In genomic region chr1:147509786-147510360, GRCh38 we compare ENCODE assay signal across 33 cellular contexts. TPM values are rescaled to one million over a fixed set of nuclear protein-coding genes. Genes with fewer than 3 reads are reported as not detected.
DNase-seq lines count a peak whose midpoint lies in the region; ATAC-seq, FAIRE-seq and TF ChIP-seq lines count a peak whose summit lies in the region.
"Had no signal": no experiment of that assay in that cellular context is flagged by ENCODE, and none has a peak within 500 bp of the region (broad histone marks: within the 10 kb centered on the region; RNA-seq: fewer than 3 reads in every experiment).

No MANE protein-coding gene starts in this region.

- TF ChIP-seq CTCF in cardiac muscle cell (IDR thresholded peaks at IDR 0.05; ENCODE audit: low read depth, low read length): no peak
- no peak for TF ChIP-seq CTCF in omental fat pad (IDR thresholded peaks at IDR 0.05)

- FAIRE-seq in GM12892 (lab: Jason Lieb, UNC): no peak
- FAIRE-seq: GM12878 had no signal

- no peak overlapping the region for H3K4me3 ChIP-seq in cardiac muscle cell
- H3K4me3 ChIP-seq: BLaER1 treated with 17β-estradiol and CSF1 and Interleukin-3, amounts not matched to agents 10 nM and 100 nM; colonic mucosa; GM12878; lung; PC-9; upper lobe of right lung had no signal

- ATAC-seq in SK-N-SH treated with all-trans-retinoic acid at 6 μM for 48 hours (peak; percentile 59), omental fat pad (ENCODE audit: low FRiP score) (peak; percentile 55), GM19328 (IDR thresholded peaks at IDR 0.05; ENCODE audit: unreplicated experiment) (no peak)
- ATAC-seq: activated CD4-positive, CD25-positive, alpha-beta regulatory T cell treated with anti-CD3 and anti-CD28 coated beads, Interleukin-2, amount 50 U/mL, for 24 hours; effector memory CD8-positive, alpha-beta T cell; esophagus mucosa; GM12878; upper lobe of right lung had no signal

- H3K4me1 ChIP-seq in cardiac muscle cell (ENCODE audit: low read depth): peaks cover 37% of the 10 kb centered on the region
- H3K4me1 ChIP-seq: colonic mucosa, upper lobe of right lung had no signal

- H3K27me3 ChIP-seq in cardiac muscle cell: no peaks in the 10 kb centered on the region
- H3K27me3 ChIP-seq: BLaER1 treated with 17β-estradiol and CSF1 and Interleukin-3, amounts not matched to agents 10 nM and 100 nM; upper lobe of right lung had no signal

- no peaks in the 10 kb centered on the region for H3K9me3 ChIP-seq in cardiac muscle cell (ENCODE audit: low read depth)
- H3K9me3 ChIP-seq: BLaER1 treated with 17β-estradiol and CSF1 and Interleukin-3, amounts not matched to agents 10 nM and 100 nM; colonic mucosa; upper lobe of right lung had no signal

- peak; percentile 51 for DNase-seq in D341Med (ENCODE audit: low spot score)
- peak; percentile 35 to 66 for DNase-seq in cardiac muscle cell (ENCODE audit: low read depth in 1 of 2, low spot score in 1 of 2)
- DNase-seq in omental fat pad (ENCODE audit: low spot score): no peak
- no peak for DNase-seq in GM12892 (ENCODE audit: insufficient read length)
- DNase-seq in activated T-cell treated with anti-CD3 and anti-CD28 coated beads, Interleukin-2, amount 50 U/mL, for 48 hours: no peak
- DNase-seq: ACHN; activated CD4-positive, alpha-beta memory T cell treated with anti-CD3 and anti-CD28 coated beads for 36 hours; activated CD8-positive, alpha-beta memory T cell treated with anti-CD3 and anti-CD28 coated beads, Interleukin-2, amount 50 U/mL, for 48 hours; activated effector memory CD4-positive, alpha-beta T cell treated with anti-CD3 and anti-CD28 coated beads, Interleukin-2, amount 50 U/mL, for 16 hours; activated naive CD8-positive, alpha-beta T cell treated with anti-CD3 and anti-CD28 coated beads, Interleukin-2, amount 10 ng/mL, durations not matched to agents 7 days and 5 days; colonic mucosa; COR-L47; DND-41; effector memory CD8-positive, alpha-beta T cell; foreskin melanocyte; HCEC 1CT; hypothalamus; NCI-H1105; NCI-H2029 treated with DMSO at 0.1 percent for 48 hours; NCI-H345; NCI-H774; nephron progenitor cell; PC-9; SHP77 treated with DMSO at 0.1 percent for 48 hours; stimulated activated CD4-positive, alpha-beta T cell treated with anti-CD3 and anti-CD28 coated beads, Interleukin-1b, Interleukin-23, amount 100 ng/mL, for 48 hours; upper lobe of right lung had no signal

- peak overlapping the region; percentile 76 for H3K27ac ChIP-seq in cardiac muscle cell
- H3K27ac ChIP-seq: BLaER1 treated with 17β-estradiol and CSF1 and Interleukin-3, amounts not matched to agents 10 nM and 100 nM; colonic mucosa; PC-9; upper lobe of right lung had no signal

- H3K36me3 ChIP-seq in cardiac muscle cell: no peaks in the 10 kb centered on the region
- H3K36me3 ChIP-seq: BLaER1 treated with 17β-estradiol and CSF1 and Interleukin-3, amounts not matched to agents 10 nM and 100 nM; colonic mucosa; upper lobe of right lung had no signal

- no peak for TF ChIP-seq POLR2A in GM12892 (IDR thresholded peaks at IDR 0.05; ENCODE audit: low read depth, low read length)

TF ChIP-seq in SK-N-SH treated with all-trans-retinoic acid at 6 μM for 48 hours, 23 proteins besides CTCF, POLR2A, EP300 and RAD21:
- TF ChIP-seq POU6F1 (CRISPR knock-in tag; IDR thresholded peaks at IDR 0.05; ENCODE audit: borderline replicate concordance, low read depth): no peak
- no peak for TF ChIP-seq ARNTL (CRISPR knock-in tag; IDR thresholded peaks at IDR 0.05; ENCODE audit: borderline replicate concordance, low read depth)
- TF ChIP-seq ZFP30 (CRISPR knock-in tag; IDR thresholded peaks at IDR 0.05): no peak
- TF ChIP-seq OSR1 (CRISPR knock-in tag; IDR thresholded peaks at IDR 0.05): no peak
- TF ChIP-seq ZFP3 (CRISPR knock-in tag; IDR thresholded peaks at IDR 0.05): no peak
- no peak for TF ChIP-seq BACH2 (CRISPR knock-in tag; IDR thresholded peaks at IDR 0.05; ENCODE audit: borderline replicate concordance)
- no peak for TF ChIP-seq RARB (CRISPR knock-in tag; IDR thresholded peaks at IDR 0.05)
- no peak for TF ChIP-seq GLIS3 (CRISPR knock-in tag; IDR thresholded peaks at IDR 0.05)
- no peak for TF ChIP-seq ZNF70 (CRISPR knock-in tag; IDR thresholded peaks at IDR 0.05)
- TF ChIP-seq TSHZ2 (CRISPR knock-in tag; IDR thresholded peaks at IDR 0.05): no peak
- no peak for TF ChIP-seq ZNF8 (CRISPR knock-in tag; IDR thresholded peaks at IDR 0.05)
- TF ChIP-seq PATZ1 (CRISPR knock-in tag; IDR thresholded peaks at IDR 0.05; ENCODE audit: borderline replicate concordance): no peak
- no peak for TF ChIP-seq TOX (CRISPR knock-in tag; IDR thresholded peaks at IDR 0.05; ENCODE audit: borderline replicate concordance)
- TF ChIP-seq ESRRG (CRISPR knock-in tag; IDR thresholded peaks at IDR 0.05): no peak
- no peak; the same call in 1 of the 2 replicates for TF ChIP-seq ZC3H10 (CRISPR knock-in tag; IDR thresholded peaks at IDR 0.05)

RNA-seq across cellular contexts. Expression of gene BCL9, which starts 31.4 kb away (rescaled TPM):
- total RNA-seq in cardiac muscle cell: 27.5 and 34.7 TPM in 2 replicates
- polyA plus RNA-seq in cardiac muscle cell: 33.0 and 34.5 TPM in 2 replicates
- total RNA-seq in omental fat pad: 10 to 100 TPM in 2 of 4 donors, 1 to 10 TPM in 2; 9.0 to 10.7 (median 9.9) TPM
- polyA plus RNA-seq in GM12892 (2012; ENCODE audit: missing spikeins): 6.8 TPM

Comparison
In these comparisons a context has a peak if more than half of its experiments do, and no peak if none do; other contexts are left out.
1. DNase-seq: peak in D341Med (single experiment) and cardiac muscle cell (2 of 2); none in omental fat pad (single experiment), GM12892 (single experiment) and activated T-cell treated with anti-CD3 and anti-CD28 coated beads, Interleukin-2, amount 50 U/mL, for 48 hours (0 of 2).